In the genomic region with DNA sequence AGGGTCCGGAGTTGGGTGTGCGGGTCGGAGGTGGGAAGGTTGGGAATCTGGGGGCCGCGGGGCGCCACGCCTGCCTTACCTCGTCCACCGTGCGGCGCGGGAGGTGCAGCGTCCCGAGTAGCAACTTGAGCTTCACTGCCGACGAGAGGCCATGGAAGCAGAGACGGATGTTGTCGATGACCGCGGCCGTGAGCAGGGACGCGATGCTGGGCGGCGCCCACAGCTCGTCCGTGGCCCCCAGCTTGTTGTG, we compare ENCODE assay signal across 8 cellular contexts. TPM values are rescaled to one million over a fixed set of nuclear protein-coding genes. Genes with fewer than 3 reads are reported as not detected.
DNase-seq lines count a peak whose midpoint lies in the region; ATAC-seq and TF ChIP-seq lines count a peak whose summit lies in the region.

No MANE protein-coding gene starts in this region.

- peak overlapping the region; percentile 93 to 98 for H3K27ac Mint-ChIP-seq in activated naive CD4-positive, alpha-beta T cell treated with anti-CD3 and anti-CD28 coated beads, Interleukin-2, amount 50 U/mL, for 72 hours
- H3K27ac Mint-ChIP-seq in stimulated activated naive CD8-positive, alpha-beta T cell treated with anti-CD3 and anti-CD28 coated beads, Interleukin-15, amount 100 ng/mL, for 72 hours: peak overlapping the region; percentile 94 to 97

- no peak for DNase-seq in activated naive CD4-positive, alpha-beta T cell treated with anti-CD3 and anti-CD28 coated beads, Interleukin-2, amount 50 U/mL, for 72 hours (ENCODE audit: low spot score in 2 of 2)
- no peak for DNase-seq in stimulated activated naive CD8-positive, alpha-beta T cell treated with anti-CD3 and anti-CD28 coated beads, Interleukin-15, amount 100 ng/mL, for 72 hours
- DNase-seq in DMS 273 (lab: John Stamatoyannopoulos, UW; ENCODE audit: unreplicated experiment) (no peak), occipital lobe (lab: John Stamatoyannopoulos, UW) (no peak)

- peak; percentile 74 for TF ChIP-seq CTCF in HEK293 (tag by site-specific recombination; IDR thresholded peaks at IDR 0.05)

- CTCF ChIA-PET in HEK293 (lab: Yijun Ruan, JAX): interaction anchor here (1.1 kb wide), 1 partner anchor 11 kb away, joined by 3 read pairs; no protein-coding TSS in a partner anchor

- H3K4me1 ChIP-seq in HEK293 (ENCODE audit: control insufficient read depth, insufficient read depth, low read length) (no peaks in the 10 kb centered on the region), iPS-15b (ENCODE audit: control insufficient read depth, insufficient read depth, low read length) (no peaks in the 10 kb centered on the region)

- H3K4me1 Mint-ChIP-seq in stimulated activated naive CD8-positive, alpha-beta T cell treated with anti-CD3 and anti-CD28 coated beads, Interleukin-15, amount 100 ng/mL, for 72 hours: peaks cover 37% of the 10 kb centered on the region

- H3K27me3 ChIP-seq in iPS-15b (ENCODE audit: control insufficient read depth, insufficient read depth, low read length): no peaks in the 10 kb centered on the region

- ATAC-seq in activated naive CD4-positive, alpha-beta T cell treated with anti-CD3 and anti-CD28 coated beads, Interleukin-2, amount 50 U/mL, for 72 hours: peak in 1 of 2 donors; percentile 19
- no peak for ATAC-seq in stimulated activated naive CD8-positive, alpha-beta T cell treated with anti-CD3 and anti-CD28 coated beads, Interleukin-15, amount 100 ng/mL, for 72 hours
- ATAC-seq in GM19324 (IDR thresholded peaks at IDR 0.05; ENCODE audit: low FRiP score, unreplicated experiment) (no peak), GM19351 (IDR thresholded peaks at IDR 0.05; ENCODE audit: unreplicated experiment) (no peak)

- peak overlapping the region; percentile 94 for H3K9ac ChIP-seq in iPS-15b (ENCODE audit: low read depth, low read length)

- no peaks in the 10 kb centered on the region for H3K27me3 Mint-ChIP-seq in stimulated activated naive CD8-positive, alpha-beta T cell treated with anti-CD3 and anti-CD28 coated beads, Interleukin-15, amount 100 ng/mL, for 72 hours

- H3K27ac ChIP-seq in HEK293 (ENCODE audit: extremely low read depth, low read depth, low read length): peak overlapping the region; percentile 97

- H3K9me3 Mint-ChIP-seq in activated naive CD4-positive, alpha-beta T cell treated with anti-CD3 and anti-CD28 coated beads, Interleukin-2, amount 50 U/mL, for 72 hours: no peaks in the 10 kb centered on the region
- no peaks in the 10 kb centered on the region for H3K9me3 Mint-ChIP-seq in stimulated activated naive CD8-positive, alpha-beta T cell treated with anti-CD3 and anti-CD28 coated beads, Interleukin-15, amount 100 ng/mL, for 72 hours

- H3K4me3 ChIP-seq in HEK293 (ENCODE audit: low read depth, low read length) (peak overlapping the region; percentile 93), iPS-15b (ENCODE audit: low read depth, low read length) (peak overlapping the region; percentile 98)

- POLR2A ChIA-PET in HEK293 (lab: Yijun Ruan, JAX): interaction anchor here (0.5 to 1.7 kb wide), 4 partner anchors 37 to 518 kb away, joined by 3 to 8 read pairs (median 3); partner anchors contain the start of gene RNF4

- H3K4me3 Mint-ChIP-seq in stimulated activated naive CD8-positive, alpha-beta T cell treated with anti-CD3 and anti-CD28 coated beads, Interleukin-15, amount 100 ng/mL, for 72 hours: peak overlapping the region; percentile 89 to 90

- H3K9me3 ChIP-seq in HEK293 (ENCODE audit: control insufficient read depth, insufficient read depth, low read depth, low read length): no peaks in the 10 kb centered on the region
- H3K9me3 ChIP-seq in iPS-15b (ENCODE audit: control insufficient read depth, insufficient read depth, low read length): no peaks in the 10 kb centered on the region

- H3K36me3 ChIP-seq in HEK293 (ENCODE audit: control insufficient read depth in 2 of 2, insufficient read depth in 1 of 2, low read length in 2 of 2) (peaks cover 8 to 24% of the 10 kb centered on the region in 2 experiments; a peak in 2 of 3 replicates), iPS-15b (ENCODE audit: control insufficient read depth, insufficient read depth, low read length) (no peaks in the 10 kb centered on the region)

- H3K36me3 Mint-ChIP-seq in activated naive CD4-positive, alpha-beta T cell treated with anti-CD3 and anti-CD28 coated beads, Interleukin-2, amount 50 U/mL, for 72 hours: peaks cover 15 to 20% of the 10 kb centered on the region in 2 donors

TF ChIP-seq in HEK293, 187 proteins besides CTCF, POLR2A, EP300 and RAD21 (continues in another document):
- TF ChIP-seq ZNF362 (tag by site-specific recombination; IDR thresholded peaks at IDR 0.05) (no peak), ZNF148 (tag by site-specific recombination; IDR thresholded peaks at IDR 0.05; ENCODE audit: borderline replicate concordance) (no peak), ZNF549 (tag by site-specific recombination; IDR thresholded peaks at IDR 0.05) (no peak), ZBTB21 (tag by site-specific recombination; IDR thresholded peaks at IDR 0.05) (no peak), MZF1 (tag by site-specific recombination; IDR thresholded peaks at IDR 0.05; ENCODE audit: borderline replicate concordance) (peak; percentile 21; the same call in 1 of the 2 replicates), ZNF24 (tag by site-specific recombination; IDR thresholded peaks at IDR 0.05) (peak; percentile 43; the same call in 1 of the 2 replicates), EGR2 (tag by site-specific recombination; IDR thresholded peaks at IDR 0.05; ENCODE audit: low read depth) (peak; percentile 40; the same call in 1 of the 2 replicates), TCF7L2 (IDR thresholded peaks at IDR 0.05; ENCODE audit: borderline replicate concordance, low read depth, low read length) (no peak), ZNF555 (tag by site-specific recombination; conservative IDR thresholded peaks at IDR 0.05) (no peak), KLF16 (tag by site-specific recombination; IDR thresholded peaks at IDR 0.05) (peak; percentile 54; the same call in 1 of the 2 replicates), ZNF2 (tag by site-specific recombination; IDR thresholded peaks at IDR 0.05) (peak; percentile 75; the same call in 1 of the 2 replicates), ZNF776 (tag by site-specific recombination; IDR thresholded peaks at IDR 0.05; ENCODE audit: borderline replicate concordance) (no peak), PATZ1 (tag by site-specific recombination; IDR thresholded peaks at IDR 0.05) (peak; percentile 90)
- TF ChIP-seq, protein P1, sequence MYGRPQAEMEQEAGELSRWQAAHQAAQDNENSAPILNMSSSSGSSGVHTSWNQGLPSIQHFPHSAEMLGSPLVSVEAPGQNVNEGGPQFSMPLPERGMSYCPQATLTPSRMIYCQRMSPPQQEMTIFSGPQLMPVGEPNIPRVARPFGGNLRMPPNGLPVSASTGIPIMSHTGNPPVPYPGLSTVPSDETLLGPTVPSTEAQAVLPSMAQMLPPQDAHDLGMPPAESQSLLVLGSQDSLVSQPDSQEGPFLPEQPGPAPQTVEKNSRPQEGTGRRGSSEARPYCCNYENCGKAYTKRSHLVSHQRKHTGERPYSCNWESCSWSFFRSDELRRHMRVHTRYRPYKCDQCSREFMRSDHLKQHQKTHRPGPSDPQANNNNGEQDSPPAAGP (tag by site-specific recombination; IDR thresholded peaks at IDR 0.05): peak; percentile 76; the same call in 1 of the 2 replicates

RNA-seq across cellular contexts. Expression of gene NELFA, which starts 0.2 kb away (rescaled TPM):
- 10 to 100 TPM; 44.8 to 53.8 TPM for total RNA-seq in activated naive CD4-positive, alpha-beta T cell treated with anti-CD3 and anti-CD28 coated beads, Interleukin-2, amount 50 U/mL, for 72 hours
- total RNA-seq in occipital lobe: 19.0 TPM

RNA-seq across cellular contexts. Expression of gene NAT8L, which starts 50.5 kb away (rescaled TPM):
- under 1 TPM in 1 of 2 donors, not detected in 1; 0.99 TPM for total RNA-seq in activated naive CD4-positive, alpha-beta T cell treated with anti-CD3 and anti-CD28 coated beads, Interleukin-2, amount 50 U/mL, for 72 hours
- 11.4 TPM for total RNA-seq in occipital lobe
